1 cellular context compared by ENCODE assay signal in the genomic region with DNA sequence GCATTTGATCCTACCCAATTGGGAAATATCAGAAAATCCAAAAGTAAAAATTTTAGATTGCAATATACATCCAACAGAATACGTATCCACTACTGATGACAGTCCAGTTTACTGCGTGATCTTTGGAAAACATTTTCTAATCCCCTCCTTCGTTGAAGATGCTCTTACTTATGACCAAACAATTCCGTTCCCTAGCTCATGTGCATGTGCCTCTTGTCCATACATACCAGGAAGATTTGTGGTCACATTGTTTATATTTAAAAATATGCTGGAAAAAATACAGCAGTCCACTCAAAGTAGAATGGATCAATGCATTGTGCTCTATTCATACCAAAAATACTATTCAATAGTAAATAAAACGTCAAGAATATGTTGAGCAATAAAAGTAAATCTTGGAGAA.
TF ChIP-seq lines count a peak whose summit lies in the region.

No MANE protein-coding gene starts in this region.

TF ChIP-seq in IMR-90, 13 proteins besides CTCF, POLR2A, EP300 and RAD21:
- peak; percentile 81; the same call in 1 of the 2 replicates for TF ChIP-seq BHLHE40 (IDR thresholded peaks at IDR 0.05; ENCODE audit: low read depth, low read length)
- no peak for TF ChIP-seq MAZ (IDR thresholded peaks at IDR 0.05; ENCODE audit: borderline replicate concordance, low read depth, low read length)
- TF ChIP-seq, protein P1, sequence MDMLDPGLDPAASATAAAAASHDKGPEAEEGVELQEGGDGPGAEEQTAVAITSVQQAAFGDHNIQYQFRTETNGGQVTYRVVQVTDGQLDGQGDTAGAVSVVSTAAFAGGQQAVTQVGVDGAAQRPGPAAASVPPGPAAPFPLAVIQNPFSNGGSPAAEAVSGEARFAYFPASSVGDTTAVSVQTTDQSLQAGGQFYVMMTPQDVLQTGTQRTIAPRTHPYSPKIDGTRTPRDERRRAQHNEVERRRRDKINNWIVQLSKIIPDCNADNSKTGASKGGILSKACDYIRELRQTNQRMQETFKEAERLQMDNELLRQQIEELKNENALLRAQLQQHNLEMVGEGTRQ (IDR thresholded peaks at IDR 0.05; ENCODE audit: low read depth, low read length) = peak; percentile 5; the same call in 1 of the 2 replicates
- TF ChIP-seq NFE2L2 (IDR thresholded peaks at IDR 0.05; ENCODE audit: low read depth, low read length) = no peak
- TF ChIP-seq, protein P2, sequence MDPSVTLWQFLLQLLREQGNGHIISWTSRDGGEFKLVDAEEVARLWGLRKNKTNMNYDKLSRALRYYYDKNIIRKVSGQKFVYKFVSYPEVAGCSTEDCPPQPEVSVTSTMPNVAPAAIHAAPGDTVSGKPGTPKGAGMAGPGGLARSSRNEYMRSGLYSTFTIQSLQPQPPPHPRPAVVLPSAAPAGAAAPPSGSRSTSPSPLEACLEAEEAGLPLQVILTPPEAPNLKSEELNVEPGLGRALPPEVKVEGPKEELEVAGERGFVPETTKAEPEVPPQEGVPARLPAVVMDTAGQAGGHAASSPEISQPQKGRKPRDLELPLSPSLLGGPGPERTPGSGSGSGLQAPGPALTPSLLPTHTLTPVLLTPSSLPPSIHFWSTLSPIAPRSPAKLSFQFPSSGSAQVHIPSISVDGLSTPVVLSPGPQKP (IDR thresholded peaks at IDR 0.05; ENCODE audit: borderline replicate concordance, low read depth, low read length) = no peak
TF ChIP-seq in IMR-90: peak in this region for 2.
